1 cellular context compared by ENCODE assay signal in the genomic region with DNA sequence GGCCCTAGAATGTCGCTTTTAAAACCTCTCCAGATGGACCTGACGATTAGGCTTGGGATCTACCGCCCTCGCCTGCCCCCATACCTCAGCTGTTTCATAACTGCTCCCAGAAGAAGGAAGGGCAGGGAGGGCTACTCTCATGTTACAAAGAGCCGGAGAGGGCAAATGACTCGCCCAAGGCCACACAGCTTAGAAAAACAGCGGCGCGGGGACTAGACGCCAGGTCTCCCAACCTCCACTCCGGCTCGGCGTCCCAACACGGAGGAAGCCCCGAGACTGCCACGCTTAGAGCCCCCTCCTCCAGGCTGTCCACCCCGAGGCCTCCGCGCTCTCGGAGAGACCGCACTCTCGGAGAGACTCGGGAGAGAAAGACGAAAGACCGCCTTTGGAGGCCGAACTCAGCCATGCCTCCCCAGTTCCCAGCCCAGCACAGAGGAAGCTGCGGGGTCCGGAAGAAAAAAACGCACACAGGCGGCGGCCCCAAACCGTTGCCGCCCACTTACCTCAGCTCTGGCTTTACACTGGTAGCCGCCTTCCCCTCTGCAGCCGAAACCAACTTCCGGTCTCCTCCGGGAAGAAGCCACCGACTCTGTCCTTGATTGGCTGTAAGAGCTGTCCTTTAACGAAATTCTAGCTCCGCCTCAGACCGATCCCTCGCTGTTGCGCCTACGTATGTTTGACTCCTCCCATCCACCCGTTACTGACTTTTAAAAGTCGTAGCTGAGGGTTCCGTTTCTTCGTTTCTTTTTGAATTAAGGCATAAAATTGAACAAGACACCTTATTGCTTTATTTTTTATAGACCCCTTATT.
TF ChIP-seq lines count a peak whose summit lies in the region.

A gene with protein sequence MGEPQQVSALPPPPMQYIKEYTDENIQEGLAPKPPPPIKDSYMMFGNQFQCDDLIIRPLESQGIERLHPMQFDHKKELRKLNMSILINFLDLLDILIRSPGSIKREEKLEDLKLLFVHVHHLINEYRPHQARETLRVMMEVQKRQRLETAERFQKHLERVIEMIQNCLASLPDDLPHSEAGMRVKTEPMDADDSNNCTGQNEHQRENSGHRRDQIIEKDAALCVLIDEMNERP (minus strand): TSS at position 549 of the 810 bp plus-strand sequence. CDS start 3,434 bp downstream, outside the sequence.

TF ChIP-seq in WTC11, 78 proteins besides CTCF, POLR2A, EP300 and RAD21 (continued from another document):
- TF ChIP-seq, protein P1, sequence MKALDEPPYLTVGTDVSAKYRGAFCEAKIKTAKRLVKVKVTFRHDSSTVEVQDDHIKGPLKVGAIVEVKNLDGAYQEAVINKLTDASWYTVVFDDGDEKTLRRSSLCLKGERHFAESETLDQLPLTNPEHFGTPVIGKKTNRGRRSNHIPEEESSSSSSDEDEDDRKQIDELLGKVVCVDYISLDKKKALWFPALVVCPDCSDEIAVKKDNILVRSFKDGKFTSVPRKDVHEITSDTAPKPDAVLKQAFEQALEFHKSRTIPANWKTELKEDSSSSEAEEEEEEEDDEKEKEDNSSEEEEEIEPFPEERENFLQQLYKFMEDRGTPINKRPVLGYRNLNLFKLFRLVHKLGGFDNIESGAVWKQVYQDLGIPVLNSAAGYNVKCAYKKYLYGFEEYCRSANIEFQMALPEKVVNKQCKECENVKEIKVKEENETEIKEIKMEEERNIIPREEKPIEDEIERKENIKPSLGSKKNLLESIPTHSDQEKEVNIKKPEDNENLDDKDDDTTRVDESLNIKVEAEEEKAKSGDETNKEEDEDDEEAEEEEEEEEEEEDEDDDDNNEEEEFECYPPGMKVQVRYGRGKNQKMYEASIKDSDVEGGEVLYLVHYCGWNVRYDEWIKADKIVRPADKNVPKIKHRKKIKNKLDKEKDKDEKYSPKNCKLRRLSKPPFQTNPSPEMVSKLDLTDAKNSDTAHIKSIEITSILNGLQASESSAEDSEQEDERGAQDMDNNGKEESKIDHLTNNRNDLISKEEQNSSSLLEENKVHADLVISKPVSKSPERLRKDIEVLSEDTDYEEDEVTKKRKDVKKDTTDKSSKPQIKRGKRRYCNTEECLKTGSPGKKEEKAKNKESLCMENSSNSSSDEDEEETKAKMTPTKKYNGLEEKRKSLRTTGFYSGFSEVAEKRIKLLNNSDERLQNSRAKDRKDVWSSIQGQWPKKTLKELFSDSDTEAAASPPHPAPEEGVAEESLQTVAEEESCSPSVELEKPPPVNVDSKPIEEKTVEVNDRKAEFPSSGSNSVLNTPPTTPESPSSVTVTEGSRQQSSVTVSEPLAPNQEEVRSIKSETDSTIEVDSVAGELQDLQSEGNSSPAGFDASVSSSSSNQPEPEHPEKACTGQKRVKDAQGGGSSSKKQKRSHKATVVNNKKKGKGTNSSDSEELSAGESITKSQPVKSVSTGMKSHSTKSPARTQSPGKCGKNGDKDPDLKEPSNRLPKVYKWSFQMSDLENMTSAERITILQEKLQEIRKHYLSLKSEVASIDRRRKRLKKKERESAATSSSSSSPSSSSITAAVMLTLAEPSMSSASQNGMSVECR (CRISPR knock-in tag; IDR thresholded peaks at IDR 0.05; ENCODE audit: borderline replicate concordance): no peak
- TF ChIP-seq ZNF416 (CRISPR knock-in tag; IDR thresholded peaks at IDR 0.05) (no peak), TCF7 (CRISPR knock-in tag; IDR thresholded peaks at IDR 0.05; ENCODE audit: low read depth) (no peak), SOX15 (CRISPR knock-in tag; IDR thresholded peaks at IDR 0.05) (no peak), GTF2I (CRISPR knock-in tag; conservative IDR thresholded peaks at IDR 0.05) (peak; percentile 88), ELF4 (CRISPR knock-in tag; IDR thresholded peaks at IDR 0.05; ENCODE audit: low read depth) (no peak), MXD4 (CRISPR knock-in tag; IDR thresholded peaks at IDR 0.05; ENCODE audit: borderline replicate concordance) (no peak), ESRRA (CRISPR knock-in tag; IDR thresholded peaks at IDR 0.05; ENCODE audit: borderline replicate concordance) (no peak), NFYB (CRISPR knock-in tag; conservative IDR thresholded peaks at IDR 0.05; ENCODE audit: low read depth) (peak; percentile 78), ZNF671 (CRISPR knock-in tag; IDR thresholded peaks at IDR 0.05) (no peak), NR3C1 (CRISPR knock-in tag; conservative IDR thresholded peaks at IDR 0.05; ENCODE audit: low read depth) (no peak), CREM (CRISPR knock-in tag; IDR thresholded peaks at IDR 0.05) (0 out of 2 replicates have a peak, but pooled peaks have one; percentile 37), TEAD1 (CRISPR knock-in tag; IDR thresholded peaks at IDR 0.05) (no peak)
- TF ChIP-seq, protein P2, sequence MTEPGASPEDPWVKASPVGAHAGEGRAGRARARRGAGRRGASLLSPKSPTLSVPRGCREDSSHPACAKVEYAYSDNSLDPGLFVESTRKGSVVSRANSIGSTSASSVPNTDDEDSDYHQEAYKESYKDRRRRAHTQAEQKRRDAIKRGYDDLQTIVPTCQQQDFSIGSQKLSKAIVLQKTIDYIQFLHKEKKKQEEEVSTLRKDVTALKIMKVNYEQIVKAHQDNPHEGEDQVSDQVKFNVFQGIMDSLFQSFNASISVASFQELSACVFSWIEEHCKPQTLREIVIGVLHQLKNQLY (CRISPR knock-in tag; IDR thresholded peaks at IDR 0.05): no peak
- TF ChIP-seq, protein P3, sequence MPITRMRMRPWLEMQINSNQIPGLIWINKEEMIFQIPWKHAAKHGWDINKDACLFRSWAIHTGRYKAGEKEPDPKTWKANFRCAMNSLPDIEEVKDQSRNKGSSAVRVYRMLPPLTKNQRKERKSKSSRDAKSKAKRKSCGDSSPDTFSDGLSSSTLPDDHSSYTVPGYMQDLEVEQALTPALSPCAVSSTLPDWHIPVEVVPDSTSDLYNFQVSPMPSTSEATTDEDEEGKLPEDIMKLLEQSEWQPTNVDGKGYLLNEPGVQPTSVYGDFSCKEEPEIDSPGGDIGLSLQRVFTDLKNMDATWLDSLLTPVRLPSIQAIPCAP (CRISPR knock-in tag; IDR thresholded peaks at IDR 0.05): no peak
- TF ChIP-seq, protein P4, sequence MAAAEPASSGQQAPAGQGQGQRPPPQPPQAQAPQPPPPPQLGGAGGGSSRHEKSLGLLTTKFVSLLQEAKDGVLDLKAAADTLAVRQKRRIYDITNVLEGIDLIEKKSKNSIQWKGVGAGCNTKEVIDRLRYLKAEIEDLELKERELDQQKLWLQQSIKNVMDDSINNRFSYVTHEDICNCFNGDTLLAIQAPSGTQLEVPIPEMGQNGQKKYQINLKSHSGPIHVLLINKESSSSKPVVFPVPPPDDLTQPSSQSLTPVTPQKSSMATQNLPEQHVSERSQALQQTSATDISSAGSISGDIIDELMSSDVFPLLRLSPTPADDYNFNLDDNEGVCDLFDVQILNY (CRISPR knock-in tag; IDR thresholded peaks at IDR 0.05): no peak
- TF ChIP-seq, protein P5, sequence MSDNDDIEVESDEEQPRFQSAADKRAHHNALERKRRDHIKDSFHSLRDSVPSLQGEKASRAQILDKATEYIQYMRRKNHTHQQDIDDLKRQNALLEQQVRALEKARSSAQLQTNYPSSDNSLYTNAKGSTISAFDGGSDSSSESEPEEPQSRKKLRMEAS (CRISPR knock-in tag; IDR thresholded peaks at IDR 0.05): peak; percentile 20; the same call in 1 of the 2 replicates
- TF ChIP-seq, protein P6, sequence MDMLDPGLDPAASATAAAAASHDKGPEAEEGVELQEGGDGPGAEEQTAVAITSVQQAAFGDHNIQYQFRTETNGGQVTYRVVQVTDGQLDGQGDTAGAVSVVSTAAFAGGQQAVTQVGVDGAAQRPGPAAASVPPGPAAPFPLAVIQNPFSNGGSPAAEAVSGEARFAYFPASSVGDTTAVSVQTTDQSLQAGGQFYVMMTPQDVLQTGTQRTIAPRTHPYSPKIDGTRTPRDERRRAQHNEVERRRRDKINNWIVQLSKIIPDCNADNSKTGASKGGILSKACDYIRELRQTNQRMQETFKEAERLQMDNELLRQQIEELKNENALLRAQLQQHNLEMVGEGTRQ (CRISPR knock-in tag; IDR thresholded peaks at IDR 0.05): no peak
- TF ChIP-seq, protein P7, sequence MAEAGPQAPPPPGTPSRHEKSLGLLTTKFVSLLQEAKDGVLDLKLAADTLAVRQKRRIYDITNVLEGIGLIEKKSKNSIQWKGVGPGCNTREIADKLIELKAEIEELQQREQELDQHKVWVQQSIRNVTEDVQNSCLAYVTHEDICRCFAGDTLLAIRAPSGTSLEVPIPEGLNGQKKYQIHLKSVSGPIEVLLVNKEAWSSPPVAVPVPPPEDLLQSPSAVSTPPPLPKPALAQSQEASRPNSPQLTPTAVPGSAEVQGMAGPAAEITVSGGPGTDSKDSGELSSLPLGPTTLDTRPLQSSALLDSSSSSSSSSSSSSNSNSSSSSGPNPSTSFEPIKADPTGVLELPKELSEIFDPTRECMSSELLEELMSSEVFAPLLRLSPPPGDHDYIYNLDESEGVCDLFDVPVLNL (CRISPR knock-in tag; IDR thresholded peaks at IDR 0.05; ENCODE audit: borderline replicate concordance, low read depth): no peak
